ENCODE assay signal across 13 cellular contexts in the genomic region with DNA sequence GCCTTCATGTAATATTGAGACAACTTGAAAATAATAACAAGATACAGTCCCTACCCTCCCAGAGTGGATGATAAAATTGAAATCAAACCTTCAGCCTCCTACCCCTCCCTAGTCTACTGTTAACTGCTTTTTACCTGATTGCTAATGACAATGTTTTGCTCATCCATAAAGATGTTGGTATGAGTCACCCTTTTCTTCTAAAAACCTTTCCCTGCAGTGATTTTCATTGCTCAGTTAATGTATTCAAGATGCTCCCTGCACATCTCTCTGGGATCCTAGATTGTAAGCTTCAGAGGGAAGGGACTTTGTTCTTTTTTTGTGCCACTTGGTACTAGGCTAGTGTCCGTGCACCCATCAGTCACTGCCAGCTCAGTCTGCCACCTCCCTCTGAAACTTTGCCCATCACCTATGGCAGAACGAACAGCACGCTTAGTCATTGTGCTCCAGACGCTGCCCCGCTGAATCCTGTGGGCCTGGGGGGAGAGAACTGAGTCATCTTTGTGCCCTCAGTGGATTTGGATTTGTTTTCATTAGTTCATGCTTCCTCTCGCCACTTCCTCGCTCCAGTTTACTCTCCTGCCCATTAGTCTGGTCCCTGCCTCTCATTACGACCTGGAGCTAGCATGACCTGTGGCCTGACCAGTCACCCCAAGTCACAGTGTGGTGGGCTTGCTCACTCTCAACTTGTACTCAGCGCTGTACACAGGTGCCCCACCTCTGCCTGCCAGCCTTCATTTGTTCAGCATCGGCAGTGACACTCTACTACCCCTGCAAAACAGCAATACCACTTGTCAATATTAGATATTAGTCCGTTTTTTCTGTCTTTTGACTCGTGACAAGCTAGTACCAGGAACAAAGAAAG.
A peak's percentile ranks its signal among the peaks of the same experiment; 100 is the strongest.
DNase-seq lines count a peak whose midpoint lies in the region; ATAC-seq and TF ChIP-seq lines count a peak whose summit lies in the region.
"Had no signal": no experiment of that assay in that cellular context is flagged by ENCODE, and none has a peak within 500 bp of the region (broad histone marks: within the 10 kb centered on the region; RNA-seq: fewer than 3 reads in every experiment).

No MANE protein-coding gene starts in this region.

- no peak overlapping the region for H2AFZ ChIP-seq in smooth muscle cell (ENCODE audit: low read depth)

- H3K27ac ChIP-seq in RWPE2 (ENCODE audit: poor library complexity, severe bottlenecking) (peak overlapping the region; percentile 87), smooth muscle cell (ENCODE audit: low read depth) (peak overlapping the region; percentile 84), tibial nerve (no peak overlapping the region)
- H3K27ac ChIP-seq: suprapubic skin had no signal

- no peaks in the 10 kb centered on the region for H3K79me2 ChIP-seq in smooth muscle cell (ENCODE audit: low read depth)

- DNase-seq in H4 (ENCODE audit: low spot score), result peak; percentile 62
- DNase-seq in RWPE2 (ENCODE audit: low spot score), result peak; percentile 84
- DNase-seq in fibroblast of gingiva (ENCODE audit: low read depth), result peak; percentile 65
- no peak for DNase-seq in smooth muscle cell (lab: John Stamatoyannopoulos, UW; ENCODE audit: unreplicated experiment)
- no peak for DNase-seq in GM19238 (ENCODE audit: insufficient read length, low spot score)
- DNase-seq in mesenteric fat pad (ENCODE audit: low spot score), result no peak
- no peak for DNase-seq in amygdala (lab: John Stamatoyannopoulos, UW)
- DNase-seq in tibial nerve (ENCODE audit: low spot score in 2 of 2), result no peak
- DNase-seq: activated naive CD8-positive, alpha-beta T cell treated with anti-CD3 and anti-CD28 coated beads, Interleukin-2, amount 50 U/mL, for 24 hours; mucosa of descending colon; NCI-H1092; stimulated activated CD4-positive, alpha-beta T cell treated with anti-CD3 and anti-CD28 coated beads, Interleukin-1b, Interleukin-23, amount 100 ng/mL, for 48 hours had no signal

- peak overlapping the region; percentile 47 for H3K4me2 ChIP-seq in smooth muscle cell

- 38% methylated on average over 12 of the region's 12 CpGs for WGBS in smooth muscle cell (ENCODE audit: low lambda C conversion rate)
- WGBS in tibial nerve, 2 donors, result 82 to 88% methylated on average over 12 of the region's 12 CpGs

- peaks cover 9% of the 10 kb centered on the region for H3F3A ChIP-seq in smooth muscle cell (ENCODE audit: low read depth)

- H3K9ac ChIP-seq in smooth muscle cell (ENCODE audit: low read depth), result peak overlapping the region; percentile 47

- H4K20me1 ChIP-seq in smooth muscle cell (ENCODE audit: low read depth), result no peaks in the 10 kb centered on the region

- peak; percentile 97 for ATAC-seq in RWPE2 (ENCODE audit: low read depth)
- ATAC-seq: activated naive CD8-positive, alpha-beta T cell treated with anti-CD3 and anti-CD28 coated beads, Interleukin-2, amount 50 U/mL, for 24 hours; mucosa of descending colon had no signal

- TF ChIP-seq EP300 in tibial nerve (IDR thresholded peaks at IDR 0.05), result no peak

- H3K27me3 ChIP-seq in RWPE2 (ENCODE audit: insufficient read depth, poor library complexity, severe bottlenecking) (no peaks in the 10 kb centered on the region), smooth muscle cell (ENCODE audit: low read depth) (no peaks in the 10 kb centered on the region), tibial nerve (no peaks in the 10 kb centered on the region)
- H3K27me3 ChIP-seq: suprapubic skin had no signal

- no peak for TF ChIP-seq CTCF in RWPE2 (IDR thresholded peaks at IDR 0.05; ENCODE audit: poor library complexity, severe bottlenecking)
- no peak for TF ChIP-seq CTCF in smooth muscle cell (IDR thresholded peaks at IDR 0.05; ENCODE audit: borderline replicate concordance, insufficient read depth, poor library complexity, severe bottlenecking)
- no peak for TF ChIP-seq CTCF in tibial nerve (IDR thresholded peaks at IDR 0.05)

- no peak for TF ChIP-seq POLR2A in tibial nerve (IDR thresholded peaks at IDR 0.05)

- H3K36me3 ChIP-seq in RWPE2 (ENCODE audit: low read depth) (peaks cover 15% of the 10 kb centered on the region), smooth muscle cell (ENCODE audit: low read depth) (no peaks in the 10 kb centered on the region), tibial nerve (peaks cover 0 to 80% (median 0%) of the 10 kb centered on the region in 3 donors)

- no peaks in the 10 kb centered on the region for H3K9me3 ChIP-seq in RWPE2 (ENCODE audit: severe bottlenecking)
- H3K9me3 ChIP-seq in smooth muscle cell (replicated peaks; ENCODE audit: low read depth), result no peaks in the 10 kb centered on the region
- no peaks in the 10 kb centered on the region for H3K9me3 ChIP-seq in tibial nerve
- H3K9me3 ChIP-seq: mucosa of descending colon, suprapubic skin had no signal

- H3K4me3 ChIP-seq in RWPE2 (ENCODE audit: severe bottlenecking), result no peak overlapping the region
- no peak overlapping the region for H3K4me3 ChIP-seq in smooth muscle cell
- H3K4me3 ChIP-seq in tibial nerve, result no peak overlapping the region
- H3K4me3 ChIP-seq: mucosa of descending colon, suprapubic skin had no signal

- H3K4me1 ChIP-seq in RWPE2 (ENCODE audit: insufficient read depth, poor library complexity, severe bottlenecking) (peaks cover 13% of the 10 kb centered on the region), smooth muscle cell (ENCODE audit: low read depth) (no peaks in the 10 kb centered on the region), tibial nerve (no peaks in the 10 kb centered on the region)
- H3K4me1 ChIP-seq: suprapubic skin had no signal

Comparison
In these comparisons a context has a peak if more than half of its experiments do, and no peak if none do; other contexts are left out.
1. DNase-seq: peak in H4 (single experiment), RWPE2 (single experiment) and fibroblast of gingiva (single experiment); none in smooth muscle cell (single experiment), GM19238 (single experiment), mesenteric fat pad (single experiment), amygdala (0 of 56) and tibial nerve (0 of 2).
2. H3K27ac ChIP-seq: peak in RWPE2 (single experiment) and smooth muscle cell (single experiment); none in tibial nerve (0 of 4).